Comparison of ENCODE assay signal across 18 cellular contexts in the genomic region with DNA sequence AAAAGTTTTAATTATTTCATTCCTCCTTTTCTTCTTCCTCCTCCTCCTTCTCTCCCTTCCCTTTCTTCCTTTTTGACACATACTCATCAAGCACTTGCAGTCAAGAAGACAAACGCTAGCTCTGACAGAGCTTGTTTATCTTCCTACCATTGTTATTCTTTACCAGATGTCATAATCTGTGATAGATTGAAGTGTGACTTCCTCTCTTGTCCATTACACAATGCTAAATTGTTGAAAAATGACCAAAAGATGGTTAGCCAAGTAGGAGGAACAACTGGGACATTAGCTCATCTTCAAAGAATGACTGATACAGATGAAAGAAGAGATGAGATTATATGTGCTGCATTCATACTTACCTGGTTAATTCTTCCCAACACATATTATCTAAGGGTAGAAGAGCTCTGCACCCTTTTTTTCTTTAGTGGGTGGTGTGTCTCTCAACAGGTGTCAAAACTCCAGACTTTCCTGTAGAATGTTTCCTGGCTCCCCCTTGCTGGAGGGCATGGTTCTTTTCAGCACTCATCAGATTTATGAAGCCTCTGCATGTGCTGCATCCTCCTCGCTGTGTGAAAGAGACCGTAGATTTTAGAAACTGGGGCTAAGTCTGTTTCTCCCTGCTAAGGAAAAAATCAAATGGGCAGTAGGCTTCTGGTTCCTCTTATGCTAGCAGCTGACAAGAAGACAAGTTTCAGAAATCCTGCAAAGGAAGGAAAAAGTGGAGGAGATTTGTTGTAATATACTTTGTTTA.
DNase-seq lines count a peak whose midpoint lies in the region; ATAC-seq and TF ChIP-seq lines count a peak whose summit lies in the region.
"Had no signal": no experiment of that assay in that cellular context is flagged by ENCODE, and none has a peak within 500 bp of the region (broad histone marks: within the 10 kb centered on the region; RNA-seq: fewer than 3 reads in every experiment).

No MANE protein-coding gene starts in this region.

- no peaks in the 10 kb centered on the region for H3K27me3 ChIP-seq in breast epithelium
- no peaks in the 10 kb centered on the region for H3K27me3 ChIP-seq in uterus
- H3K27me3 ChIP-seq: thyroid gland had no signal

- DNase-seq in Right ventricle myocardium superior = no peak
- no peak for DNase-seq in cardiac septum (ENCODE audit: low spot score)
- DNase-seq in breast epithelium (ENCODE audit: low spot score in 2 of 2) = no peak
- DNase-seq in kidney glomerular epithelial cell (lab: John Stamatoyannopoulos, UW) = peak; percentile 12
- DNase-seq in uterus = no peak
- DNase-seq in OCI-M1 (lab: John Stamatoyannopoulos, UW) = no peak
- no peak for DNase-seq in NCI-H2227 (lab: John Stamatoyannopoulos, UW; ENCODE audit: unreplicated experiment)
- DNase-seq: ACHN; activated gamma-delta T cell treated with Interleukin-2 at 50 U/mL for 16 hours; amygdala; CD4-positive, alpha-beta memory T cell; cerebellar nuclear complex; glutamatergic neuron; MM.1S; NCI-H187; NCI-H510A; thyroid gland had no signal

- intact Hi-C loops in Right ventricle myocardium superior (cut with DNase I) (no loop called here), cardiac septum (cut with DNase I) (no loop called here), breast epithelium (cut with DNase I; ENCODE audit: low total_unique reads) (no loop called here), uterus (cut with DNase I; ENCODE audit: low total_unique reads) (no loop called here)

- H3K4me1 ChIP-seq in breast epithelium (peaks cover 0 to 4% of the 10 kb centered on the region in 2 donors), uterus (no peaks in the 10 kb centered on the region)
- H3K4me1 ChIP-seq: thyroid gland had no signal

- TF ChIP-seq POLR2A in breast epithelium (IDR thresholded peaks at IDR 0.05) (no peak), uterus (IDR thresholded peaks at IDR 0.05) (no peak)

- H3K36me3 ChIP-seq in breast epithelium (no peaks in the 10 kb centered on the region), uterus (no peaks in the 10 kb centered on the region)
- H3K36me3 ChIP-seq: thyroid gland had no signal

- H3K9me3 ChIP-seq in breast epithelium (no peaks in the 10 kb centered on the region), uterus (no peaks in the 10 kb centered on the region)
- H3K9me3 ChIP-seq: thyroid gland had no signal

- TF ChIP-seq CTCF in breast epithelium (IDR thresholded peaks at IDR 0.05) = no peak
- no peak for TF ChIP-seq CTCF in uterus (IDR thresholded peaks at IDR 0.05)

- H3K4me3 ChIP-seq in breast epithelium (no peak overlapping the region), uterus (no peak overlapping the region)
- H3K4me3 ChIP-seq: thyroid gland had no signal

- H3K27ac ChIP-seq in breast epithelium (peak overlapping the region; percentile 41 to 66), uterus (peak overlapping the region; percentile 42 to 51)

- ATAC-seq in Right ventricle myocardium superior (ENCODE audit: poor library complexity) = peak; percentile 22
- ATAC-seq in activated CD4-positive, CD25-positive, alpha-beta regulatory T cell treated with anti-CD3 and anti-CD28 coated beads, Interleukin-2, amount 50 U/mL, for 24 hours = no peak
